ENCODE assay signal across 19 cellular contexts in the genomic region with DNA sequence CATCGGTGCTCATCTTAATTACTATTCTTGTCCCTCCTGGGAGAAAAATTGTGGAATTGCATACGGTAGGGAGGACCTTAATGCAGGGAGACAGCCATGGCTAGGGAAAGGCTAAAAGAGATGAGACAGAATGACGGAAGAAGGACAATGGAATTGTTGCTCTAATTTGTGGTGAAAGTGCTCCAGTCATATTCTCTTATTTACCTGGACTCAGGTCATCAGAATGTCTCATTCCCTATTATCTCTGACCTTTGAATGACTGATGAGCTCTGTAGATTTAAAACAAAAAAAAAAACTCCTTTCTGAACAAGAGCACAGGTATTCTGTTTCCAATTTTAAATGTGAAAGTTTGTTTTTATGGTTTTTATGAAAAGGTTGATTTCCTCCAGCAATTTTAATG. TPM values are rescaled to one million over a fixed set of nuclear protein-coding genes. Genes with fewer than 3 reads are reported as not detected.
DNase-seq lines count a peak whose midpoint lies in the region; ATAC-seq, FAIRE-seq and TF ChIP-seq lines count a peak whose summit lies in the region.
"Had no signal": no experiment of that assay in that cellular context is flagged by ENCODE, and none has a peak within 500 bp of the region (broad histone marks: within the 10 kb centered on the region; RNA-seq: fewer than 3 reads in every experiment).

No MANE protein-coding gene starts in this region.

- H4K20me1 ChIP-seq in SK-N-SH (ENCODE audit: insufficient read depth), result no peaks in the 10 kb centered on the region

- no peak overlapping the region for H3K4me2 ChIP-seq in SK-N-SH

- no peak for DNase-seq in SK-N-SH
- DNase-seq in NCI-H69 (lab: John Stamatoyannopoulos, UW), result peak; percentile 10
- no peak for DNase-seq in frontal cortex (ENCODE audit: low spot score in 2 of 2)
- DNase-seq in NCI-H82 treated with DMSO at 0.1 percent for 48 hours (lab: John Stamatoyannopoulos, UW; ENCODE audit: unreplicated experiment), result no peak
- no peak for DNase-seq in activated T-cell treated with anti-CD3 and anti-CD28 coated beads, Interleukin-2, amount 50 U/mL, for 48 hours
- no peak for DNase-seq in glutamatergic neuron
- no peak for DNase-seq in COLO668 (lab: John Stamatoyannopoulos, UW; ENCODE audit: unreplicated experiment)
- DNase-seq: Calu3, DMS79 treated with DMSO at 0.1 percent for 48 hours, GDM1, GOT3, Kasumi-1, NCI-H1694, NCI-H2107, NCI-H446 treated with DMSO at 0.1 percent for 48 hours, NCI-H774, SJCRH30 had no signal

- H3K4me3 ChIP-seq in SK-N-SH (ENCODE audit: low read depth in 2 of 2, low read length in 1 of 2), result no peak overlapping the region
- H3K4me3 ChIP-seq: SJCRH30 had no signal

- TF ChIP-seq RAD21 in SK-N-SH (IDR thresholded peaks at IDR 0.05; ENCODE audit: low read length), result no peak

- no peaks in the 10 kb centered on the region for H3K79me2 ChIP-seq in SK-N-SH (ENCODE audit: insufficient read depth)

- H3K9me3 ChIP-seq in SK-N-SH, result no peaks in the 10 kb centered on the region
- H3K9me3 ChIP-seq: SJCRH30 had no signal

- FAIRE-seq in frontal cortex (lab: Jason Lieb, UNC), result peak; percentile 10
- FAIRE-seq: GM12892 had no signal

- peaks cover 0 to 17% of the 10 kb centered on the region in 2 experiments; a peak in 2 of 4 replicates for H3K4me1 ChIP-seq in SK-N-SH (ENCODE audit: control insufficient read depth in 1 of 2, insufficient read depth in 2 of 2, low read depth in 1 of 2, low read length in 1 of 2)
- H3K4me1 ChIP-seq: SJCRH30 had no signal

- H3K9me3 Mint-ChIP-seq in glutamatergic neuron (ENCODE audit: unreplicated experiment), result no peaks in the 10 kb centered on the region

- no peak overlapping the region for H3K27ac ChIP-seq in SK-N-SH (ENCODE audit: low read depth in 2 of 2, low read length in 1 of 2)
- H3K27ac ChIP-seq: SJCRH30 had no signal

- TF ChIP-seq EP300 in SK-N-SH (IDR thresholded peaks at IDR 0.05; ENCODE audit: borderline replicate concordance in 1 of 2, low read depth in 1 of 2, low read length in 1 of 2), result no peak

- H3K27me3 ChIP-seq in SK-N-SH (ENCODE audit: insufficient read depth), result no peaks in the 10 kb centered on the region
- H3K27me3 ChIP-seq: SJCRH30 had no signal

- H3K4me3 Mint-ChIP-seq in glutamatergic neuron (ENCODE audit: unreplicated experiment), result no peak overlapping the region

- ATAC-seq in SK-N-SH treated with all-trans-retinoic acid at 6 μM for 48 hours, result no peak

- no peaks in the 10 kb centered on the region for H3K4me1 Mint-ChIP-seq in glutamatergic neuron (ENCODE audit: low read depth, unreplicated experiment)

- H3K27me3 Mint-ChIP-seq in glutamatergic neuron (ENCODE audit: unreplicated experiment), result no peaks in the 10 kb centered on the region

- H3K36me3 Mint-ChIP-seq in glutamatergic neuron (ENCODE audit: unreplicated experiment), result no peaks in the 10 kb centered on the region

- H3K36me3 ChIP-seq in SK-N-SH (replicated peaks in 1 of 2; ENCODE audit: control insufficient read depth in 1 of 2, insufficient read depth in 2 of 2, low read length in 1 of 2), result no peaks in the 10 kb centered on the region
- H3K36me3 ChIP-seq: SJCRH30 had no signal

- TF ChIP-seq CTCF in SK-N-SH (IDR thresholded peaks at IDR 0.05) (no peak), glutamatergic neuron (IDR thresholded peaks at IDR 0.05; ENCODE audit: partially characterized antibody, unreplicated experiment) (no peak)

- CTCF ChIA-PET in SK-N-SH (lab: Yijun Ruan, JAX), result interaction anchor here (0.6 kb wide), 1 partner anchor 1797 kb away, joined by 4 read pairs; no protein-coding TSS in a partner anchor

- no peak overlapping the region for H3K27ac Mint-ChIP-seq in glutamatergic neuron (ENCODE audit: unreplicated experiment)

- POLR2A ChIA-PET in SK-N-SH (lab: Yijun Ruan, JAX), result no interaction called here

- H3K9ac ChIP-seq in SK-N-SH, result no peak overlapping the region

- no peak overlapping the region for H2AFZ ChIP-seq in SK-N-SH (ENCODE audit: low read depth)

- H3K9me2 ChIP-seq in SK-N-SH, result no peaks in the 10 kb centered on the region

- WGBS in SK-N-SH (ENCODE audit: low lambda C conversion rate), result 38% methylated on average over 3 of the region's 3 CpGs

- no peaks in the 10 kb centered on the region for H3F3A ChIP-seq in SK-N-SH (replicated peaks; ENCODE audit: insufficient read depth)

TF ChIP-seq in SK-N-SH, 30 proteins besides CTCF, POLR2A, EP300 and RAD21:
- 0 out of 2 replicates have a peak, but pooled peaks have one; percentile 13 for TF ChIP-seq FOSL2 (IDR thresholded peaks at IDR 0.05; ENCODE audit: borderline replicate concordance, low read depth)
- TF ChIP-seq, protein P1, sequence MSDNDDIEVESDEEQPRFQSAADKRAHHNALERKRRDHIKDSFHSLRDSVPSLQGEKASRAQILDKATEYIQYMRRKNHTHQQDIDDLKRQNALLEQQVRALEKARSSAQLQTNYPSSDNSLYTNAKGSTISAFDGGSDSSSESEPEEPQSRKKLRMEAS (IDR thresholded peaks at IDR 0.05; ENCODE audit: low read depth), result no peak

TF ChIP-seq in SK-N-SH treated with all-trans-retinoic acid at 6 μM for 48 hours, 23 proteins besides CTCF, POLR2A, EP300 and RAD21 (continues in another document):
- TF ChIP-seq TOX (CRISPR knock-in tag; IDR thresholded peaks at IDR 0.05; ENCODE audit: borderline replicate concordance), result no peak
- TF ChIP-seq ZFP30 (CRISPR knock-in tag; IDR thresholded peaks at IDR 0.05), result no peak
- TF ChIP-seq BACH2 (CRISPR knock-in tag; IDR thresholded peaks at IDR 0.05; ENCODE audit: borderline replicate concordance), result no peak
- TF ChIP-seq PPARA (CRISPR knock-in tag; IDR thresholded peaks at IDR 0.05; ENCODE audit: borderline replicate concordance), result no peak
- no peak for TF ChIP-seq ZFP3 (CRISPR knock-in tag; IDR thresholded peaks at IDR 0.05)
- TF ChIP-seq, protein P2, sequence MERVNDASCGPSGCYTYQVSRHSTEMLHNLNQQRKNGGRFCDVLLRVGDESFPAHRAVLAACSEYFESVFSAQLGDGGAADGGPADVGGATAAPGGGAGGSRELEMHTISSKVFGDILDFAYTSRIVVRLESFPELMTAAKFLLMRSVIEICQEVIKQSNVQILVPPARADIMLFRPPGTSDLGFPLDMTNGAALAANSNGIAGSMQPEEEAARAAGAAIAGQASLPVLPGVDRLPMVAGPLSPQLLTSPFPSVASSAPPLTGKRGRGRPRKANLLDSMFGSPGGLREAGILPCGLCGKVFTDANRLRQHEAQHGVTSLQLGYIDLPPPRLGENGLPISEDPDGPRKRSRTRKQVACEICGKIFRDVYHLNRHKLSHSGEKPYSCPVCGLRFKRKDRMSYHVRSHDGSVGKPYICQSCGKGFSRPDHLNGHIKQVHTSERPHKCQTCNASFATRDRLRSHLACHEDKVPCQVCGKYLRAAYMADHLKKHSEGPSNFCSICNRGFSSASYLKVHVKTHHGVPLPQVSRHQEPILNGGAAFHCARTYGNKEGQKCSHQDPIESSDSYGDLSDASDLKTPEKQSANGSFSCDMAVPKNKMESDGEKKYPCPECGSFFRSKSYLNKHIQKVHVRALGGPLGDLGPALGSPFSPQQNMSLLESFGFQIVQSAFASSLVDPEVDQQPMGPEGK (CRISPR knock-in tag; IDR thresholded peaks at IDR 0.05; ENCODE audit: borderline replicate concordance), result no peak
- TF ChIP-seq ESRRG (CRISPR knock-in tag; IDR thresholded peaks at IDR 0.05), result no peak
- no peak for TF ChIP-seq ZC3H10 (CRISPR knock-in tag; IDR thresholded peaks at IDR 0.05)
- TF ChIP-seq, protein P3, sequence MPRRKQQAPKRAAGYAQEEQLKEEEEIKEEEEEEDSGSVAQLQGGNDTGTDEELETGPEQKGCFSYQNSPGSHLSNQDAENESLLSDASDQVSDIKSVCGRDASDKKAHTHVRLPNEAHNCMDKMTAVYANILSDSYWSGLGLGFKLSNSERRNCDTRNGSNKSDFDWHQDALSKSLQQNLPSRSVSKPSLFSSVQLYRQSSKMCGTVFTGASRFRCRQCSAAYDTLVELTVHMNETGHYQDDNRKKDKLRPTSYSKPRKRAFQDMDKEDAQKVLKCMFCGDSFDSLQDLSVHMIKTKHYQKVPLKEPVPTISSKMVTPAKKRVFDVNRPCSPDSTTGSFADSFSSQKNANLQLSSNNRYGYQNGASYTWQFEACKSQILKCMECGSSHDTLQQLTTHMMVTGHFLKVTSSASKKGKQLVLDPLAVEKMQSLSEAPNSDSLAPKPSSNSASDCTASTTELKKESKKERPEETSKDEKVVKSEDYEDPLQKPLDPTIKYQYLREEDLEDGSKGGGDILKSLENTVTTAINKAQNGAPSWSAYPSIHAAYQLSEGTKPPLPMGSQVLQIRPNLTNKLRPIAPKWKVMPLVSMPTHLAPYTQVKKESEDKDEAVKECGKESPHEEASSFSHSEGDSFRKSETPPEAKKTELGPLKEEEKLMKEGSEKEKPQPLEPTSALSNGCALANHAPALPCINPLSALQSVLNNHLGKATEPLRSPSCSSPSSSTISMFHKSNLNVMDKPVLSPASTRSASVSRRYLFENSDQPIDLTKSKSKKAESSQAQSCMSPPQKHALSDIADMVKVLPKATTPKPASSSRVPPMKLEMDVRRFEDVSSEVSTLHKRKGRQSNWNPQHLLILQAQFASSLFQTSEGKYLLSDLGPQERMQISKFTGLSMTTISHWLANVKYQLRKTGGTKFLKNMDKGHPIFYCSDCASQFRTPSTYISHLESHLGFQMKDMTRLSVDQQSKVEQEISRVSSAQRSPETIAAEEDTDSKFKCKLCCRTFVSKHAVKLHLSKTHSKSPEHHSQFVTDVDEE (CRISPR knock-in tag; IDR thresholded peaks at IDR 0.05), result no peak
- TF ChIP-seq SNAI2 (CRISPR knock-in tag; IDR thresholded peaks at IDR 0.05), result no peak
- no peak for TF ChIP-seq ARNTL (CRISPR knock-in tag; IDR thresholded peaks at IDR 0.05; ENCODE audit: borderline replicate concordance, low read depth)
- TF ChIP-seq OSR1 (CRISPR knock-in tag; IDR thresholded peaks at IDR 0.05), result no peak
- no peak for TF ChIP-seq ZNF565 (CRISPR knock-in tag; conservative IDR thresholded peaks at IDR 0.05; ENCODE audit: low read depth)
- no peak for TF ChIP-seq ISL1 (CRISPR knock-in tag; IDR thresholded peaks at IDR 0.05)
- TF ChIP-seq, protein P4, sequence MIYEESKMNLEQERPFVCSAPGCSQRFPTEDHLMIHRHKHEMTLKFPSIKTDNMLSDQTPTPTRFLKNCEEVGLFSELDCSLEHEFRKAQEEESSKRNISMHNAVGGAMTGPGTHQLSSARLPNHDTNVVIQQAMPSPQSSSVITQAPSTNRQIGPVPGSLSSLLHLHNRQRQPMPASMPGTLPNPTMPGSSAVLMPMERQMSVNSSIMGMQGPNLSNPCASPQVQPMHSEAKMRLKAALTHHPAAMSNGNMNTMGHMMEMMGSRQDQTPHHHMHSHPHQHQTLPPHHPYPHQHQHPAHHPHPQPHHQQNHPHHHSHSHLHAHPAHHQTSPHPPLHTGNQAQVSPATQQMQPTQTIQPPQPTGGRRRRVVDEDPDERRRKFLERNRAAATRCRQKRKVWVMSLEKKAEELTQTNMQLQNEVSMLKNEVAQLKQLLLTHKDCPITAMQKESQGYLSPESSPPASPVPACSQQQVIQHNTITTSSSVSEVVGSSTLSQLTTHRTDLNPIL (CRISPR knock-in tag; IDR thresholded peaks at IDR 0.05; ENCODE audit: low read depth), result no peak

RNA-seq across cellular contexts. Expression of a gene that starts 8.6 kb away (rescaled TPM):
- polyA plus RNA-seq in SK-N-SH (2012; rRNA removed), result 18.6 and 19.8 TPM in 2 replicates
- 16.0 and 20.7 TPM in 2 replicates for polyA plus RNA-seq in SK-N-SH (2012; cell fraction: cytosol; rRNA removed)
- 12.1 and 24.0 TPM in 2 replicates for polyA plus RNA-seq in SK-N-SH (2012; cell fraction: nucleus; rRNA removed)
- total RNA-seq in frontal cortex, result 82.3 TPM
- 4.3 TPM for total RNA-seq in glutamatergic neuron (ENCODE audit: unreplicated experiment)

Comparison
In these comparisons a context has a peak if more than half of its experiments do, and no peak if none do; other contexts are left out.
1. RNA of a gene that starts 8.6 kb away (total RNA-seq): 82.3 TPM in frontal cortex (single experiment); 4.3 TPM in glutamatergic neuron (single experiment); every median in the first group is over 10 times any median in the second.